ENCODE assay signal across 31 cellular contexts in genomic region chrX:32532282-32532681, GRCh38.
"Had no signal": no experiment of that assay in that cellular context is flagged by ENCODE, and none has a peak within 500 bp of the region (broad histone marks: within the 10 kb centered on the region; RNA-seq: fewer than 3 reads in every experiment).

No MANE protein-coding gene starts in this region.

- H3K4me3 Mint-ChIP-seq: activated B cell treated with CpG ODN at 0.5 μM for 24 hours; activated CD4-positive, alpha-beta memory T cell treated with anti-CD3 and anti-CD28 coated beads for 36 hours; activated CD8-positive, alpha-beta memory T cell treated with anti-CD3 and anti-CD28 coated beads, Interleukin-2, amount 10 ng/mL, durations not matched to agents 7 days and 5 days; activated naive CD8-positive, alpha-beta T cell treated with anti-CD3 and anti-CD28 coated beads for 36 hours; T-helper 1 cell treated with Interleukin-12 subunit alpha and Interleukin-12 subunit beta and Interleukin-4 antibody, amounts not matched to agents 30 μg/mL and 1 μg/mL, for 36 hours had no signal

- H3K9me3 Mint-ChIP-seq: activated B cell treated with CpG ODN at 0.5 μM for 24 hours; activated CD4-positive, alpha-beta memory T cell treated with anti-CD3 and anti-CD28 coated beads for 36 hours; activated naive CD8-positive, alpha-beta T cell treated with anti-CD3 and anti-CD28 coated beads for 36 hours; T-helper 1 cell treated with Interleukin-12 subunit alpha and Interleukin-12 subunit beta and Interleukin-4 antibody, amounts not matched to agents 30 μg/mL and 1 μg/mL, for 36 hours had no signal

- H3K4me3 ChIP-seq: K562, MG63, SJSA1 had no signal

- H3K27ac Mint-ChIP-seq: activated B cell treated with CpG ODN at 0.5 μM for 24 hours; activated CD4-positive, alpha-beta memory T cell treated with anti-CD3 and anti-CD28 coated beads for 36 hours; activated CD8-positive, alpha-beta memory T cell treated with anti-CD3 and anti-CD28 coated beads, Interleukin-2, amount 10 ng/mL, durations not matched to agents 7 days and 5 days; activated naive CD8-positive, alpha-beta T cell treated with anti-CD3 and anti-CD28 coated beads for 36 hours; T-helper 1 cell treated with Interleukin-12 subunit alpha and Interleukin-12 subunit beta and Interleukin-4 antibody, amounts not matched to agents 30 μg/mL and 1 μg/mL, for 36 hours had no signal

- H3K27ac ChIP-seq: SJSA1, VCaP had no signal

- H3K27me3 Mint-ChIP-seq: activated B cell treated with CpG ODN at 0.5 μM for 24 hours; activated CD4-positive, alpha-beta memory T cell treated with anti-CD3 and anti-CD28 coated beads for 36 hours; activated CD8-positive, alpha-beta memory T cell treated with anti-CD3 and anti-CD28 coated beads, Interleukin-2, amount 10 ng/mL, durations not matched to agents 7 days and 5 days; activated naive CD8-positive, alpha-beta T cell treated with anti-CD3 and anti-CD28 coated beads for 36 hours had no signal

- H3K4me1 Mint-ChIP-seq: activated B cell treated with CpG ODN at 0.5 μM for 24 hours; activated CD8-positive, alpha-beta memory T cell treated with anti-CD3 and anti-CD28 coated beads, Interleukin-2, amount 10 ng/mL, durations not matched to agents 7 days and 5 days; activated naive CD8-positive, alpha-beta T cell treated with anti-CD3 and anti-CD28 coated beads for 36 hours had no signal

- ATAC-seq: activated CD8-positive, alpha-beta memory T cell treated with anti-CD3 and anti-CD28 coated beads, Interleukin-2, amount 10 ng/mL, durations not matched to agents 7 days and 5 days; K562; Panc1 had no signal

- H3K36me3 Mint-ChIP-seq: activated CD4-positive, alpha-beta memory T cell treated with anti-CD3 and anti-CD28 coated beads for 36 hours; activated CD8-positive, alpha-beta memory T cell treated with anti-CD3 and anti-CD28 coated beads, Interleukin-2, amount 10 ng/mL, durations not matched to agents 7 days and 5 days; activated naive CD8-positive, alpha-beta T cell treated with anti-CD3 and anti-CD28 coated beads for 36 hours had no signal

- H3K27me3 ChIP-seq: MG63, SJSA1 had no signal

- H3K9me3 ChIP-seq: MG63, SJSA1, SK-N-SH had no signal

- H3K36me3 ChIP-seq: MG63, SJSA1 had no signal

- DNase-seq: activated B cell treated with CpG ODN at 0.5 μM for 24 hours; activated CD4-positive, alpha-beta memory T cell treated with anti-CD3 and anti-CD28 coated beads for 36 hours; activated CD4-positive, alpha-beta T cell treated with anti-CD3 and anti-CD28 coated beads for 4 hours; activated CD4-positive, alpha-beta T cell treated with anti-CD3 and anti-CD28 coated beads, Interleukin-2, amount 50 U/mL, for 1 hour; activated CD4-positive, CD25-positive, alpha-beta regulatory T cell treated with anti-CD3 and anti-CD28 coated beads, Interleukin-2, amount 50 U/mL, for 72 hours; activated CD8-positive, alpha-beta memory T cell treated with anti-CD3 and anti-CD28 coated beads for 24 hours; activated CD8-positive, alpha-beta memory T cell treated with anti-CD3 and anti-CD28 coated beads, Interleukin-2, amount 10 ng/mL, durations not matched to agents 7 days and 5 days; activated CD8-positive, alpha-beta memory T cell treated with anti-CD3 and anti-CD28 coated beads, Interleukin-2, amount 50 U/mL, for 48 hours; activated effector memory CD4-positive, alpha-beta T cell treated with anti-CD3 and anti-CD28 coated beads, Interleukin-2, amount 50 U/mL, for 16 hours; activated naive CD4-positive, alpha-beta T cell; activated naive CD4-positive, alpha-beta T cell treated with anti-CD3 and anti-CD28 coated beads, Interleukin-2, amount 50 U/mL, for 16 hours; activated naive CD8-positive, alpha-beta T cell treated with anti-CD3 and anti-CD28 coated beads for 36 hours; activated T-cell treated with anti-CD3 and anti-CD28 coated beads, Interleukin-2, amount 50 U/mL, for 48 hours; amniotic stem cell; aorta; central memory CD4-positive, alpha-beta T cell; MG63; MV-4-11; NCI-H1092; NCI-H1436 treated with DMSO at 0.1 percent for 48 hours; NCI-H1694 treated with DMSO at 0.1 percent for 48 hours; NCI-H2029; NCI-H345; NCI-H524 treated with DMSO at 0.1 percent for 48 hours; SHP77; SK-N-SH had no signal

- H3K4me1 ChIP-seq: SJSA1 had no signal
